In genomic region chr3:46923559-46924350, GRCh38 we compare ENCODE assay signal across 9 cellular contexts. TPM values are rescaled to one million over a fixed set of nuclear protein-coding genes. Genes with fewer than 3 reads are reported as not detected.
DNase-seq lines count a peak whose midpoint lies in the region; TF ChIP-seq lines count a peak whose summit lies in the region.
"Had no signal": no experiment of that assay in that cellular context is flagged by ENCODE, and none has a peak within 500 bp of the region (broad histone marks: within the 10 kb centered on the region; RNA-seq: fewer than 3 reads in every experiment).

No MANE protein-coding gene starts in this region.

- H3K4me3 ChIP-seq in OCI-LY3 (ENCODE audit: low read length) (no peak overlapping the region), hepatocyte (no peak overlapping the region)

- peak; percentile 45 for TF ChIP-seq CTCF in GM10266 (IDR thresholded peaks at IDR 0.05; ENCODE audit: control insufficient read depth, insufficient read depth, low read depth, missing control alignments)
- TF ChIP-seq CTCF in OCI-LY3 (IDR thresholded peaks at IDR 0.05; ENCODE audit: low read depth, low read length) = peak; percentile 84
- TF ChIP-seq CTCF in hepatocyte (IDR thresholded peaks at IDR 0.05; ENCODE audit: poor library complexity) = peak; percentile 66

- no peaks in the 10 kb centered on the region for H3K9me2 ChIP-seq in hepatocyte (replicated peaks; ENCODE audit: insufficient read depth)

- H3K27me3 ChIP-seq in OCI-LY3 (ENCODE audit: low read depth, low read length) (no peaks in the 10 kb centered on the region), hepatocyte (no peaks in the 10 kb centered on the region)

- H3K36me3 ChIP-seq in OCI-LY3 (replicated peaks; ENCODE audit: low read depth, low read length) (peaks cover 83% of the 10 kb centered on the region), hepatocyte (replicated peaks; ENCODE audit: insufficient read depth, low read depth) (no peaks in the 10 kb centered on the region)

- WGBS in hepatocyte (ENCODE audit: low lambda C conversion rate, missing lambda C conversion rate) = 64% methylated on average over 11 of the region's 11 CpGs

- H3K4me2 ChIP-seq in OCI-LY3 (ENCODE audit: low read length) (no peak overlapping the region), hepatocyte (no peak overlapping the region)

- H3K27ac ChIP-seq in OCI-LY3 (ENCODE audit: low read length) (peak overlapping the region; percentile 17; the same call in 1 of the 2 replicates), hepatocyte (no peak overlapping the region)

- no peak for DNase-seq in GM10266 (ENCODE audit: extremely low spot score)
- peak; percentile 71 for DNase-seq in astrocyte of the hippocampus (ENCODE audit: low read depth, low spot score)
- peak; percentile 70 for DNase-seq in hepatocyte (ENCODE audit: low spot score)
- DNase-seq in stimulated activated CD4-positive, alpha-beta T cell treated with anti-CD3 and anti-CD28 coated beads, Interleukin-2, amount 100 ng/mL, for 24 hours = peak; percentile 42 to 43
- DNase-seq in MV-4-11 (lab: John Stamatoyannopoulos, UW) = no peak
- DNase-seq in NCI-H146 (lab: John Stamatoyannopoulos, UW) = no peak
- no peak for DNase-seq in OCI-M2 (lab: John Stamatoyannopoulos, UW; ENCODE audit: unreplicated experiment)

- H3K79me2 ChIP-seq in OCI-LY3 (ENCODE audit: low read length) = peaks cover 44% of the 10 kb centered on the region
- H3K79me2 ChIP-seq in hepatocyte = peaks cover 36% of the 10 kb centered on the region

- H2AFZ ChIP-seq in OCI-LY3 (ENCODE audit: low read depth, low read length) (no peak overlapping the region), hepatocyte (no peak overlapping the region)

- peaks cover 41% of the 10 kb centered on the region for H3K4me1 ChIP-seq in OCI-LY3 (ENCODE audit: low read length)
- peaks cover 8% of the 10 kb centered on the region for H3K4me1 ChIP-seq in hepatocyte (ENCODE audit: insufficient read depth)

- no peaks in the 10 kb centered on the region for H3K9me3 ChIP-seq in OCI-LY3 (ENCODE audit: insufficient read depth, low read length)
- no peaks in the 10 kb centered on the region for H3K9me3 ChIP-seq in hepatocyte (ENCODE audit: low read depth)

- H3K9ac ChIP-seq in OCI-LY3 (ENCODE audit: low read length) = no peak overlapping the region

- H4K20me1 ChIP-seq in OCI-LY3 (ENCODE audit: insufficient read depth, low read length) (no peaks in the 10 kb centered on the region), hepatocyte (ENCODE audit: insufficient read depth, poor library complexity, severe bottlenecking) (peaks cover 3% of the 10 kb centered on the region)

RNA-seq across cellular contexts. Expression of gene PTH1R, which starts 46.2 kb away (rescaled TPM):
- total RNA-seq in hepatocyte = 13.9 and 14.5 TPM in 2 replicates
- 29.4 and 31.0 TPM in 2 replicates for polyA plus RNA-seq in hepatocyte
- total RNA-seq: T-helper 1 cell treated with Interleukin-12 subunit alpha and Interleukin-12 subunit beta and Interleukin-4 antibody, amounts not matched to agents 30 ng/mL and 1 ng/mL, for 36 hours had no signal

RNA-seq across cellular contexts. Expression of gene CCDC12, which starts 52.8 kb away (rescaled TPM):
- total RNA-seq in hepatocyte = 41.1 and 47.5 TPM in 2 replicates
- polyA plus RNA-seq in hepatocyte = 78.4 and 107 TPM in 2 replicates

RNA-seq across cellular contexts. Expression of gene NBEAL2, which starts 55.7 kb away (rescaled TPM):
- 23.6 and 38.6 TPM in 2 replicates for total RNA-seq in hepatocyte
- polyA plus RNA-seq in hepatocyte = 42.2 and 58.5 TPM in 2 replicates

Comparison
In these comparisons a context has a peak if more than half of its experiments do, and no peak if none do; other contexts are left out.
1. DNase-seq: peak in astrocyte of the hippocampus (single experiment), hepatocyte (single experiment) and stimulated activated CD4-positive, alpha-beta T cell treated with anti-CD3 and anti-CD28 coated beads, Interleukin-2, amount 100 ng/mL, for 24 hours (2 of 2); none in GM10266 (single experiment), MV-4-11 (single experiment), NCI-H146 (single experiment) and OCI-M2 (single experiment).
2. Peak in every context shown above with its lines, with median percentiles within 50 percentile points of each other: CTCF ChIP-seq.